ENCODE assay signal across 18 cellular contexts in the genomic region with DNA sequence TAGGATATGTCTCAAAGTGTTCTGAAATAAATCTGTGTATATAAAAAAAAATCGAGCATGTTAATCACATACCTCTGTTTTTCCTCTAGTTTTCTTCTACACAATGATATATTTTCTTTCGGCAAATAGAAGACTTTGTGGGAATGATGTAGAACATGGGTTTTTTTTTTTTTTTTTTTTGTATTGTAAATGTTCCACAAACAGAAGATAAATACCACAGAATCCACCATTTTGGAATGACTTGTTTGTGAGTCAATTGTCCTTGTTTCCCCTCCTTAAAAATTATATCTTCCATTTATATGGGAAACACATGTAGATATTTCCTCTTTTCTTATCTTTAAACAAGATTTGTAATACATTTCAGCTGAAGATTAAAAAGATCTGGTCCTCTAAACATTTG.
DNase-seq lines count a peak whose midpoint lies in the region; TF ChIP-seq lines count a peak whose summit lies in the region.
"Had no signal": no experiment of that assay in that cellular context is flagged by ENCODE, and none has a peak within 500 bp of the region (broad histone marks: within the 10 kb centered on the region; RNA-seq: fewer than 3 reads in every experiment).

No MANE protein-coding gene starts in this region.

- H3K27me3 ChIP-seq in ascending aorta (no peaks in the 10 kb centered on the region), rectal smooth muscle tissue (ENCODE audit: control insufficient read depth, insufficient read depth, low read length) (no peaks in the 10 kb centered on the region)
- H3K27me3 ChIP-seq: Peyer's patch, right lobe of liver, upper lobe of right lung had no signal

- H3K27ac Mint-ChIP-seq in HFFc6: peak overlapping the region; percentile 99
- H3K27ac Mint-ChIP-seq: activated CD4-positive, alpha-beta T cell treated with anti-CD3 and anti-CD28 coated beads for 36 hours; activated naive CD8-positive, alpha-beta T cell treated with anti-CD3 and anti-CD28 coated beads for 36 hours; naive thymus-derived CD4-positive, alpha-beta T cell; stimulated activated memory B cell treated with anti-CD40 and anti-IgM and Interleukin-4, amounts not matched to agents 10 μg/mL and 1 μg/mL and 100 μg/mL, for 72 hours had no signal

- H3K9me3 Mint-ChIP-seq in HFFc6: no peaks in the 10 kb centered on the region

- H3K27ac ChIP-seq in ascending aorta (peak overlapping the region; percentile 63 to 70), rectal smooth muscle tissue (ENCODE audit: low read depth, low read length) (peak overlapping the region; percentile 51)
- H3K27ac ChIP-seq: right lobe of liver had no signal

- H3K36me3 ChIP-seq in ascending aorta: no peaks in the 10 kb centered on the region
- no peaks in the 10 kb centered on the region for H3K36me3 ChIP-seq in rectal smooth muscle tissue (ENCODE audit: control insufficient read depth, insufficient read depth, low read length)
- H3K36me3 ChIP-seq: Peyer's patch, right lobe of liver, upper lobe of right lung had no signal

- H3K4me1 Mint-ChIP-seq in HFFc6 (ENCODE audit: low read depth): peaks cover 33% of the 10 kb centered on the region
- H3K4me1 Mint-ChIP-seq: activated CD4-positive, alpha-beta T cell treated with anti-CD3 and anti-CD28 coated beads for 36 hours; activated naive CD8-positive, alpha-beta T cell treated with anti-CD3 and anti-CD28 coated beads for 36 hours; naive thymus-derived CD4-positive, alpha-beta T cell; stimulated activated memory B cell treated with anti-CD40 and anti-IgM and Interleukin-4, amounts not matched to agents 10 μg/mL and 1 μg/mL and 100 μg/mL, for 72 hours had no signal

- H3K27me3 Mint-ChIP-seq in HFFc6 (ENCODE audit: insufficient read depth): no peaks in the 10 kb centered on the region; the same call in 1 of the 2 replicates

- H3K4me1 ChIP-seq in ascending aorta (peaks cover 0 to 7% of the 10 kb centered on the region in 2 donors), rectal smooth muscle tissue (ENCODE audit: control insufficient read depth, insufficient read depth, low read length) (peaks cover 3% of the 10 kb centered on the region)
- H3K4me1 ChIP-seq: Peyer's patch, right lobe of liver, upper lobe of right lung had no signal

- intact Hi-C loops in ascending aorta (cut with DNase I): no loop called here

- no peak for DNase-seq in HFFc6
- DNase-seq in ascending aorta (ENCODE audit: low spot score in 2 of 2): no peak
- peak; percentile 37 for DNase-seq in fibroblast of villous mesenchyme (ENCODE audit: low read depth)
- no peak for DNase-seq in stimulated activated CD4-positive, alpha-beta T cell treated with anti-CD3 and anti-CD28 coated beads, Interleukin-2, amount 100 ng/mL, for 48 hours
- DNase-seq in C1 segment of cervical spinal cord (lab: John Stamatoyannopoulos, UW): no peak
- DNase-seq in NCI-H1105 (lab: John Stamatoyannopoulos, UW): no peak
- no peak for DNase-seq in stimulated activated CD4-positive, alpha-beta T cell treated with anti-CD3 and anti-CD28 coated beads, Interleukin-4, amount 100 ng/mL, for 4 hours
- DNase-seq: activated CD4-positive, alpha-beta T cell treated with anti-CD3 and anti-CD28 coated beads for 36 hours; activated naive CD8-positive, alpha-beta T cell treated with anti-CD3 and anti-CD28 coated beads for 36 hours; AML-193; left cardiac atrium; naive thymus-derived CD4-positive, alpha-beta T cell; NCI-H774; Peyer's patch; right lobe of liver; upper lobe of right lung had no signal

- no peak for TF ChIP-seq CTCF in HFFc6 (IDR thresholded peaks at IDR 0.05)
- no peak for TF ChIP-seq CTCF in ascending aorta (IDR thresholded peaks at IDR 0.05)
- TF ChIP-seq CTCF in fibroblast of villous mesenchyme (IDR thresholded peaks at IDR 0.05; ENCODE audit: insufficient read depth, low read depth, low read length): no peak

- H3K4me3 ChIP-seq in ascending aorta (peak overlapping the region in 1 of 2 donors; percentile 29), fibroblast of villous mesenchyme (ENCODE audit: low read depth, low read length) (no peak overlapping the region), rectal smooth muscle tissue (ENCODE audit: low read length) (no peak overlapping the region)
- H3K4me3 ChIP-seq: Peyer's patch, right lobe of liver, upper lobe of right lung had no signal

- H3K9ac ChIP-seq in rectal smooth muscle tissue (ENCODE audit: low read length): no peak overlapping the region

- peaks cover 2% of the 10 kb centered on the region for H3K36me3 Mint-ChIP-seq in HFFc6 (ENCODE audit: low read depth)
- H3K36me3 Mint-ChIP-seq: naive thymus-derived CD4-positive, alpha-beta T cell; stimulated activated memory B cell treated with anti-CD40 and anti-IgM and Interleukin-4, amounts not matched to agents 10 μg/mL and 1 μg/mL and 100 μg/mL, for 72 hours had no signal

- H3K4me3 Mint-ChIP-seq in HFFc6: peak overlapping the region; percentile 85
- H3K4me3 Mint-ChIP-seq: activated CD4-positive, alpha-beta T cell treated with anti-CD3 and anti-CD28 coated beads for 36 hours; activated naive CD8-positive, alpha-beta T cell treated with anti-CD3 and anti-CD28 coated beads for 36 hours; naive thymus-derived CD4-positive, alpha-beta T cell; stimulated activated memory B cell treated with anti-CD40 and anti-IgM and Interleukin-4, amounts not matched to agents 10 μg/mL and 1 μg/mL and 100 μg/mL, for 72 hours had no signal

- no peaks in the 10 kb centered on the region for H3K9me3 ChIP-seq in ascending aorta
- H3K9me3 ChIP-seq: Peyer's patch, right lobe of liver, upper lobe of right lung had no signal
